ENCODE assay signal across 1 cellular context in the genomic region with DNA sequence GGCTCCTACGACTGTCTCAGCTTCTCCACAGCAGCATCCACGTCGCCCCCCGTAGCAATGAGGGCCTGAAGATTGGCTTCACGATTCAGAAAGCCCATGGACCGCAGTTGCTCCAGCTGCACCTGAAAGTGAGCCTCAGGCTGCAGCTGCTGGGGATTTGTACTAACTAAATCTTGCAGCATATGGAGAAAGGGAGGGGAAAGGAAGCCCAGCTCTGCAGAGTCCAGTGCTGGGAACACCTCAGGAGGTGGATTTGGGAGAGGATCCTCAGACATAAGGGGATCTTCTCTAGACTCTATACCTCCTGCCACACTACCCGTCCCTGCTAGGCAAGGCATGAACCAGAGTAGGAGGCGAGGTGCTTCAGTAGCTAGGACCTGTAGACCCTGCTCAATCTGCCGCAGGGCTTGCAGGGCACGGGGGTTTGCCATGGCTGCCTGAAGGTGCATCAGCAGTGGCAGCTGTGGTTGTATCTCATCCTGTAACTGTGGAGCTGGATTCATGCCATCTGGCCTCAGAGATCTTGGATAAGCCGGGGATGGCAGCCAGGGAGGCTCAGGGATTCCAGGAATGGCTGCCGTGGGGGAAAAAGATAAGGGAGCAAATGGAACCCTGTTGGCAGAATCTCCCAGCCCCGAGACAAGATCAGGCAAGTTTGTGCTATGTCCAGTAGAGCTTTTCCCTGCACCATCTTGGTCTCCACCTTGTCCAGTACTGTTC.
TF ChIP-seq lines count a peak whose summit lies in the region.

No MANE protein-coding gene starts in this region.

TF ChIP-seq in K562, 482 proteins besides CTCF, POLR2A, EP300 and RAD21:
- TF ChIP-seq CTBP1 (IDR thresholded peaks at IDR 0.05; ENCODE audit: borderline replicate concordance) = peak; percentile 12; the same call in 1 of the 2 replicates
- peak; percentile 9; the same call in 1 of the 2 replicates for TF ChIP-seq CXXC5 (CRISPR knock-in tag; IDR thresholded peaks at IDR 0.05)
- 0 out of 2 replicates have a peak, but pooled peaks have one; percentile 22 for TF ChIP-seq MTA2 (IDR thresholded peaks at IDR 0.05; ENCODE audit: low read depth)
- TF ChIP-seq NFIC (IDR thresholded peaks at IDR 0.05) = peak; percentile 47; the same call in 1 of the 2 replicates
- TF ChIP-seq CBFA2T2 (conservative IDR thresholded peaks at IDR 0.05) = peak; percentile 50; the same call in 1 of the 2 replicates
- TF ChIP-seq ZZZ3 (IDR thresholded peaks at IDR 0.05) = no peak
- peak; percentile 23; the same call in 1 of the 2 replicates for TF ChIP-seq TAL1 (IDR thresholded peaks at IDR 0.05)
- TF ChIP-seq TCF3 (CRISPR knock-in tag; IDR thresholded peaks at IDR 0.05) = peak; percentile 59
- TF ChIP-seq SREBF2 (CRISPR knock-in tag; IDR thresholded peaks at IDR 0.05) = no peak
- TF ChIP-seq SMARCC2 (IDR thresholded peaks at IDR 0.05; ENCODE audit: low read depth) = no peak
- TF ChIP-seq, protein P1, sequence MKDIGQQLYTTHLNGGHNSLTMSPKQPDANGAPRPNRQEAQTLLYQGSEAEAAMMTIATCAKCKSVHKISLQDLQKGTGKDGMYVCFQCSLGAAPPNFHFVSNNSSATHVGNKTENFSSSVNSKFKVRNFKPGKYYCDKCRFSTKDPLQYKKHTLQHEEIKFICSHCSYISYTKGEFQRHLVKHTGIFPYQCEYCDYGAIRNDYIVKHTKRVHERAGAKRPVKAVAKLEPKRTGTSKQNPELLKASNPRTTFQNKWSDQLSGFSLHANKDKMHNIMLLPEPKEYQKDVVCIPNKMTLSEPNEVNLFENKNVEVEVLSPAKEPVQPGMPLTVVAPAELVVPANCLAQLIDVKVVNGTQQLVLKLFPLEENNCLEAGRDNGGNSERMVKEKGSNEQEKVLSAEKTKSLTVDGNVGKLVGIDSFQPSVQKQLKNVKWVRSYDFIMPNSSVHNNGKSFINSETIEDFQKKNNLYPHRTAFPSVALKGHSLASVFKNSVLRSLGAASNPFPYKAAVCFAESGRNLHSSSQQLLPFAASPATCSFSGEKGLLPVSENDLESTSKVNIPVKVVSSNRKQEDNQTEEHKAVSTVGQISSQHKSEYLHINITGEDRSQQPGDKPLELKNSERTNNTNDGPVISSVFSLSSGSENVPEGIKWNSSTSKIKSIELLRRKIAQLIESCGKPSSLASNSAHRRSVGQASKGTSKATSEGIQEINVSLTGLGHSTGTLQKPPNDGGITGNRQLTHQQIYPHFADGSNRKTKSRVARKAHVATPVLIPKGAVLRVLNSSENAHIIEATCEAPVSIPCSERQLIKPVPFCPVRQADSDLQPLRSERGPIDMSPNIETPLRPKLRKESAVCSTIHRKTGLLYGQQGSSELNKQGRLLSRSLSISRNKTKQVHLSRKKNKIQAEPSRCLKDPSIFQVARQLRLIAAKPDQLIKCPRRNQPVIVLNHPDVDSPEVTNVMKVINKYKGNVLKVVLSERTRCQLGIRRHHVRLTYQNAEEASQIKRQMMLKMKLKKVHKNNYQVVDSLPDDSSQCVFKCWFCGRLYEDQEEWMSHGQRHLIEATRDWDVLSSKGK (CRISPR knock-in tag; IDR thresholded peaks at IDR 0.05) = no peak
- TF ChIP-seq CBFA2T3 (IDR thresholded peaks at IDR 0.05) = peak; percentile 62
- TF ChIP-seq TEAD4 (IDR thresholded peaks at IDR 0.05; ENCODE audit: low read length) = peak; percentile 12; the same call in 1 of the 2 replicates
- no peak for TF ChIP-seq TEAD4 (CRISPR knock-in tag; IDR thresholded peaks at IDR 0.05; ENCODE audit: borderline replicate concordance)
- TF ChIP-seq ARID3A (IDR thresholded peaks at IDR 0.05; ENCODE audit: borderline replicate concordance, low read depth, low read length) = no peak
- peak; percentile 72 for TF ChIP-seq ARID1B (IDR thresholded peaks at IDR 0.05)
